ENCODE assay signal across 22 cellular contexts in genomic region chr21:42435401-42435800, GRCh38. TPM values are rescaled to one million over a fixed set of nuclear protein-coding genes. Genes with fewer than 3 reads are reported as not detected.
"Had no signal": no experiment of that assay in that cellular context is flagged by ENCODE, and none has a peak within 500 bp of the region (broad histone marks: within the 10 kb centered on the region; RNA-seq: fewer than 3 reads in every experiment).

No MANE protein-coding gene starts in this region.

- H3K27me3 ChIP-seq: hepatocyte, ovary, right atrium auricular region, transverse colon had no signal

- FAIRE-seq: kidney had no signal

- H3K79me2 ChIP-seq: hepatocyte had no signal

- H3K4me1 ChIP-seq: sigmoid colon, stomach, transverse colon had no signal

- H3K4me3 Mint-ChIP-seq: naive B cell had no signal

- H3K36me3 ChIP-seq: ovary, right atrium auricular region, sigmoid colon, thoracic aorta, transverse colon had no signal

- H3K9me3 ChIP-seq: ovary, transverse colon had no signal

- H3K4me3 ChIP-seq: dorsolateral prefrontal cortex, hepatocyte, ovary, right atrium auricular region, sigmoid colon, skin epidermis, stomach, thoracic aorta, transverse colon had no signal

- DNase-seq: cortex of kidney; dorsolateral prefrontal cortex; effector CD8-positive, alpha-beta T cell; foreskin melanocyte; head of caudate nucleus; kidney; mesendoderm; naive B cell; ovary; sigmoid colon; stimulated activated CD4-positive, alpha-beta T cell treated with anti-CD3 and anti-CD28 coated beads, Interleukin-12 subunit alpha, Interleukin-12 subunit beta, amount 100 ng/mL, for 4 hours; stomach; substantia nigra; transverse colon had no signal

- H2AFZ ChIP-seq: hepatocyte had no signal

- H3K27ac ChIP-seq: dorsolateral prefrontal cortex, hepatocyte, ovary, right atrium auricular region, sigmoid colon, skin epidermis, stomach, thoracic aorta, transverse colon had no signal

- H3K4me2 ChIP-seq: hepatocyte had no signal

RNA-seq across cellular contexts. Expression of gene UBASH3A, which starts 31.7 kb away (rescaled TPM):
- total RNA-seq: hepatocyte, lung microvascular endothelial cell, sigmoid colon had no signal
- polyA plus RNA-seq: hepatocyte, neural cell had no signal

RNA-seq across cellular contexts. Expression of gene TMPRSS3, which starts 39.5 kb away (rescaled TPM):
- total RNA-seq: lung microvascular endothelial cell, posterior vena cava, thoracic aorta, urinary bladder had no signal
- polyA plus RNA-seq: urinary bladder had no signal
